Comparison of ENCODE assay signal across 8 cellular contexts in genomic region chrX:103687696-103688191, GRCh38. TPM values are rescaled to one million over a fixed set of nuclear protein-coding genes. Genes with fewer than 3 reads are reported as not detected.
DNase-seq lines count a peak whose midpoint lies in the region; ATAC-seq and TF ChIP-seq lines count a peak whose summit lies in the region.

No MANE protein-coding gene starts in this region.

- H3K36me3 Mint-ChIP-seq in T-helper 17 cell (ENCODE audit: low read depth): peaks cover 3% of the 10 kb centered on the region

- no peak overlapping the region for H3K27ac Mint-ChIP-seq in T-helper 17 cell

- H3K36me3 ChIP-seq in GM06990 (ENCODE audit: control insufficient read depth, insufficient read depth, low read length): no peaks in the 10 kb centered on the region; the same call in 1 of the 2 replicates

- DNase-seq in GM06990 (ENCODE audit: extremely low read depth, insufficient read length) (peak; percentile 38), NCI-H1417 treated with DMSO at 0.1 percent for 48 hours (lab: John Stamatoyannopoulos, UW) (peak; percentile 43), T-helper 17 cell (peak in 2 of 3 donors; percentile 15 to 25), astrocyte of the hippocampus (ENCODE audit: low read depth, low spot score) (peak; percentile 82), hypothalamus (lab: John Stamatoyannopoulos, UW) (peak in 49 of 51 donors; percentile 1 to 82 (median 39)), retinal pigment epithelial cell (ENCODE audit: low read depth) (peak; percentile 26), epidermal melanocyte (ENCODE audit: insufficient read length, low spot score) (no peak)

- H3K4me3 ChIP-seq in GM06990 (replicated peaks; ENCODE audit: low read depth, low read length) (peak overlapping the region; percentile 69), retinal pigment epithelial cell (ENCODE audit: low read length) (peak overlapping the region; percentile 74)

- H3K9me3 ChIP-seq in T-helper 17 cell (ENCODE audit: control insufficient read depth, low read length, poor library complexity, severe bottlenecking): no peaks in the 10 kb centered on the region

- ATAC-seq in T-helper 17 cell (no peak), HG03442 (IDR thresholded peaks at IDR 0.05; ENCODE audit: unreplicated experiment) (no peak)

- no peaks in the 10 kb centered on the region for H3K27me3 ChIP-seq in GM06990 (replicated peaks; ENCODE audit: control insufficient read depth, insufficient read depth, low read length)

- peaks cover 5% of the 10 kb centered on the region for H3K4me1 Mint-ChIP-seq in T-helper 17 cell

- H3K27me3 Mint-ChIP-seq in T-helper 17 cell: no peaks in the 10 kb centered on the region

- TF ChIP-seq CTCF in GM06990 (IDR thresholded peaks at IDR 0.05; ENCODE audit: insufficient read depth, low read length, poor library complexity, severe bottlenecking) (peak; percentile 64), retinal pigment epithelial cell (conservative IDR thresholded peaks at IDR 0.05; ENCODE audit: low read depth, low read length) (peak; percentile 72)

- H3K4me3 Mint-ChIP-seq in T-helper 17 cell: no peak overlapping the region

RNA-seq across cellular contexts. Expression of gene MORF4L2, which starts 1.2 kb away (rescaled TPM):
- 100 to 1,000 TPM; 176 to 192 TPM for total RNA-seq in T-helper 17 cell

RNA-seq across cellular contexts. Expression of gene TMEM31, which starts 23.0 kb away (rescaled TPM):
- not detected for total RNA-seq in T-helper 17 cell

RNA-seq across cellular contexts. Expression of gene TCEAL1, which starts 59.0 kb away (rescaled TPM):
- total RNA-seq in T-helper 17 cell: 1 to 10 TPM; 3.7 to 4.7 TPM
